Comparison of ENCODE assay signal across 1 cellular context in genomic region chr6:29752451-29753308, GRCh38.
A peak's percentile ranks its signal among the peaks of the same experiment; 100 is the strongest.
TF ChIP-seq lines count a peak whose summit lies in the region.

No MANE protein-coding gene starts in this region.

TF ChIP-seq in HepG2, 621 proteins besides CTCF, POLR2A, EP300 and RAD21 (continued from another document and continues in another):
- TF ChIP-seq FOXP4 (CRISPR knock-in tag; IDR thresholded peaks at IDR 0.05): no peak
- no peak for TF ChIP-seq ZNF619 (CRISPR knock-in tag; IDR thresholded peaks at IDR 0.05)
- TF ChIP-seq SP4 (CRISPR knock-in tag; IDR thresholded peaks at IDR 0.05): 0 out of 2 replicates have a peak, but pooled peaks have one; percentile 27
- no peak for TF ChIP-seq AKAP8 (CRISPR knock-in tag; IDR thresholded peaks at IDR 0.05)
- no peak; the same call in 1 of the 2 replicates for TF ChIP-seq FOXJ3 (CRISPR knock-in tag; IDR thresholded peaks at IDR 0.05; ENCODE audit: borderline replicate concordance)
- no peak for TF ChIP-seq ZNF34 (CRISPR knock-in tag; IDR thresholded peaks at IDR 0.05; ENCODE audit: borderline replicate concordance)
- no peak for TF ChIP-seq ZNF773 (CRISPR knock-in tag; IDR thresholded peaks at IDR 0.05; ENCODE audit: borderline replicate concordance)
- no peak for TF ChIP-seq ZZZ3 (CRISPR knock-in tag; IDR thresholded peaks at IDR 0.05; ENCODE audit: borderline replicate concordance)
- 0 out of 2 replicates have a peak, but pooled peaks have one; percentile 29 for TF ChIP-seq NRL (CRISPR knock-in tag; IDR thresholded peaks at IDR 0.05; ENCODE audit: borderline replicate concordance)
- peak; percentile 39; the same call in 1 of the 2 replicates for TF ChIP-seq MED1 (CRISPR knock-in tag; IDR thresholded peaks at IDR 0.05)
- no peak for TF ChIP-seq ZNF607 (CRISPR knock-in tag; IDR thresholded peaks at IDR 0.05; ENCODE audit: borderline replicate concordance)
- no peak for TF ChIP-seq MED8 (CRISPR knock-in tag; IDR thresholded peaks at IDR 0.05; ENCODE audit: insufficient replicate concordance)
- TF ChIP-seq, protein P1, sequence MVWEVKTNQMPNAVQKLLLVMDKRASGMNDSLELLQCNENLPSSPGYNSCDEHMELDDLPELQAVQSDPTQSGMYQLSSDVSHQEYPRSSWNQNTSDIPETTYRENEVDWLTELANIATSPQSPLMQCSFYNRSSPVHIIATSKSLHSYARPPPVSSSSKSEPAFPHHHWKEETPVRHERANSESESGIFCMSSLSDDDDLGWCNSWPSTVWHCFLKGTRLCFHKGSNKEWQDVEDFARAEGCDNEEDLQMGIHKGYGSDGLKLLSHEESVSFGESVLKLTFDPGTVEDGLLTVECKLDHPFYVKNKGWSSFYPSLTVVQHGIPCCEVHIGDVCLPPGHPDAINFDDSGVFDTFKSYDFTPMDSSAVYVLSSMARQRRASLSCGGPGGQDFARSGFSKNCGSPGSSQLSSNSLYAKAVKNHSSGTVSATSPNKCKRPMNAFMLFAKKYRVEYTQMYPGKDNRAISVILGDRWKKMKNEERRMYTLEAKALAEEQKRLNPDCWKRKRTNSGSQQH (CRISPR knock-in tag; IDR thresholded peaks at IDR 0.05; ENCODE audit: low read depth): no peak
- no peak for TF ChIP-seq FOXK2 (IDR thresholded peaks at IDR 0.05)
- TF ChIP-seq GRHL1 (CRISPR knock-in tag; conservative IDR thresholded peaks at IDR 0.05): no peak
- no peak for TF ChIP-seq SETDB1 (CRISPR knock-in tag; IDR thresholded peaks at IDR 0.05; ENCODE audit: borderline replicate concordance)
- no peak for TF ChIP-seq MBD4 (IDR thresholded peaks at IDR 0.05; ENCODE audit: borderline replicate concordance, low read length)
- no peak for TF ChIP-seq ZSCAN30 (CRISPR knock-in tag; IDR thresholded peaks at IDR 0.05)
- no peak for TF ChIP-seq ZNF24 (IDR thresholded peaks at IDR 0.05)
- TF ChIP-seq JUNB (CRISPR knock-in tag; IDR thresholded peaks at IDR 0.05; ENCODE audit: borderline replicate concordance): no peak
- TF ChIP-seq MEIS1 (CRISPR knock-in tag; IDR thresholded peaks at IDR 0.05; ENCODE audit: borderline replicate concordance): no peak; the same call in 1 of the 2 replicates
- TF ChIP-seq ZNF292 (CRISPR knock-in tag; IDR thresholded peaks at IDR 0.05; ENCODE audit: borderline replicate concordance, low read depth): no peak
- no peak for TF ChIP-seq KLF11 (CRISPR knock-in tag; IDR thresholded peaks at IDR 0.05)
- peak; percentile 90 for TF ChIP-seq RFXANK (CRISPR knock-in tag; IDR thresholded peaks at IDR 0.05)
- TF ChIP-seq RFXAP (CRISPR knock-in tag; IDR thresholded peaks at IDR 0.05; ENCODE audit: borderline replicate concordance): peak; percentile 75; the same call in 1 of the 2 replicates
- no peak for TF ChIP-seq AKNA (CRISPR knock-in tag; IDR thresholded peaks at IDR 0.05; ENCODE audit: borderline replicate concordance)
- TF ChIP-seq HDAC6 (IDR thresholded peaks at IDR 0.05; ENCODE audit: low read depth, low read length): no peak
- TF ChIP-seq AGO1 (IDR thresholded peaks at IDR 0.05; ENCODE audit: low read depth, low read length, poor library complexity, severe bottlenecking): peak; percentile 49
- TF ChIP-seq HNF4G (IDR thresholded peaks at IDR 0.05; ENCODE audit: borderline replicate concordance, low read depth, low read length): no peak
- TF ChIP-seq HNF4G (CRISPR knock-in tag; IDR thresholded peaks at IDR 0.05; ENCODE audit: borderline replicate concordance, low read depth): no peak
- TF ChIP-seq RXRA (CRISPR knock-in tag; IDR thresholded peaks at IDR 0.05): peak; percentile 64
- TF ChIP-seq DPF2 (CRISPR knock-in tag; IDR thresholded peaks at IDR 0.05; ENCODE audit: borderline replicate concordance, low read depth): no peak
- TF ChIP-seq, protein P2, sequence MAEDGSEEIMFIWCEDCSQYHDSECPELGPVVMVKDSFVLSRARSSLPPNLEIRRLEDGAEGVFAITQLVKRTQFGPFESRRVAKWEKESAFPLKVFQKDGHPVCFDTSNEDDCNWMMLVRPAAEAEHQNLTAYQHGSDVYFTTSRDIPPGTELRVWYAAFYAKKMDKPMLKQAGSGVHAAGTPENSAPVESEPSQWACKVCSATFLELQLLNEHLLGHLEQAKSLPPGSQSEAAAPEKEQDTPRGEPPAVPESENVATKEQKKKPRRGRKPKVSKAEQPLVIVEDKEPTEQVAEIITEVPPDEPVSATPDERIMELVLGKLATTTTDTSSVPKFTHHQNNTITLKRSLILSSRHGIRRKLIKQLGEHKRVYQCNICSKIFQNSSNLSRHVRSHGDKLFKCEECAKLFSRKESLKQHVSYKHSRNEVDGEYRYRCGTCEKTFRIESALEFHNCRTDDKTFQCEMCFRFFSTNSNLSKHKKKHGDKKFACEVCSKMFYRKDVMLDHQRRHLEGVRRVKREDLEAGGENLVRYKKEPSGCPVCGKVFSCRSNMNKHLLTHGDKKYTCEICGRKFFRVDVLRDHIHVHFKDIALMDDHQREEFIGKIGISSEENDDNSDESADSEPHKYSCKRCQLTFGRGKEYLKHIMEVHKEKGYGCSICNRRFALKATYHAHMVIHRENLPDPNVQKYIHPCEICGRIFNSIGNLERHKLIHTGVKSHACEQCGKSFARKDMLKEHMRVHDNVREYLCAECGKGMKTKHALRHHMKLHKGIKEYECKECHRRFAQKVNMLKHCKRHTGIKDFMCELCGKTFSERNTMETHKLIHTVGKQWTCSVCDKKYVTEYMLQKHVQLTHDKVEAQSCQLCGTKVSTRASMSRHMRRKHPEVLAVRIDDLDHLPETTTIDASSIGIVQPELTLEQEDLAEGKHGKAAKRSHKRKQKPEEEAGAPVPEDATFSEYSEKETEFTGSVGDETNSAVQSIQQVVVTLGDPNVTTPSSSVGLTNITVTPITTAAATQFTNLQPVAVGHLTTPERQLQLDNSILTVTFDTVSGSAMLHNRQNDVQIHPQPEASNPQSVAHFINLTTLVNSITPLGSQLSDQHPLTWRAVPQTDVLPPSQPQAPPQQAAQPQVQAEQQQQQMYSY (CRISPR knock-in tag; IDR thresholded peaks at IDR 0.05): 0 out of 2 replicates have a peak, but pooled peaks have one; percentile 65
- no peak for TF ChIP-seq ZNF33A (CRISPR knock-in tag; IDR thresholded peaks at IDR 0.05; ENCODE audit: borderline replicate concordance)
- no peak for TF ChIP-seq JUN (CRISPR knock-in tag; IDR thresholded peaks at IDR 0.05)
- TF ChIP-seq ZNF562 (CRISPR knock-in tag; IDR thresholded peaks at IDR 0.05; ENCODE audit: borderline replicate concordance): no peak
- TF ChIP-seq MTF1 (CRISPR knock-in tag; IDR thresholded peaks at IDR 0.05): no peak
- TF ChIP-seq MEF2D (CRISPR knock-in tag; IDR thresholded peaks at IDR 0.05): peak; percentile 61; the same call in 1 of the 2 replicates
- no peak for TF ChIP-seq ZNF530 (CRISPR knock-in tag; IDR thresholded peaks at IDR 0.05; ENCODE audit: low read depth)
- TF ChIP-seq, protein P3, sequence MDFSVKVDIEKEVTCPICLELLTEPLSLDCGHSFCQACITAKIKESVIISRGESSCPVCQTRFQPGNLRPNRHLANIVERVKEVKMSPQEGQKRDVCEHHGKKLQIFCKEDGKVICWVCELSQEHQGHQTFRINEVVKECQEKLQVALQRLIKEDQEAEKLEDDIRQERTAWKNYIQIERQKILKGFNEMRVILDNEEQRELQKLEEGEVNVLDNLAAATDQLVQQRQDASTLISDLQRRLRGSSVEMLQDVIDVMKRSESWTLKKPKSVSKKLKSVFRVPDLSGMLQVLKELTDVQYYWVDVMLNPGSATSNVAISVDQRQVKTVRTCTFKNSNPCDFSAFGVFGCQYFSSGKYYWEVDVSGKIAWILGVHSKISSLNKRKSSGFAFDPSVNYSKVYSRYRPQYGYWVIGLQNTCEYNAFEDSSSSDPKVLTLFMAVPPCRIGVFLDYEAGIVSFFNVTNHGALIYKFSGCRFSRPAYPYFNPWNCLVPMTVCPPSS (IDR thresholded peaks at IDR 0.05): no peak
- TF ChIP-seq HNF1A (IDR thresholded peaks at IDR 0.05; ENCODE audit: low read depth): no peak
- no peak; the same call in 1 of the 2 replicates for TF ChIP-seq HNF1A (CRISPR knock-in tag; IDR thresholded peaks at IDR 0.05; ENCODE audit: borderline replicate concordance)
- TF ChIP-seq ZNF350 (CRISPR knock-in tag; IDR thresholded peaks at IDR 0.05; ENCODE audit: borderline replicate concordance, low read depth): peak; percentile 60
- 0 out of 2 replicates have a peak, but pooled peaks have one; percentile 35 for TF ChIP-seq NFE2L1 (CRISPR knock-in tag; IDR thresholded peaks at IDR 0.05; ENCODE audit: borderline replicate concordance)
